Comparison of ENCODE assay signal across 22 cellular contexts in genomic region chr1:24427469-24427862, GRCh38. TPM values are rescaled to one million over a fixed set of nuclear protein-coding genes. Genes with fewer than 3 reads are reported as not detected.
A peak's percentile ranks its signal among the peaks of the same experiment; 100 is the strongest.
DNase-seq lines count a peak whose midpoint lies in the region; ATAC-seq lines count a peak whose summit lies in the region.
"Had no signal": no experiment of that assay in that cellular context is flagged by ENCODE, and none has a peak within 500 bp of the region (broad histone marks: within the 10 kb centered on the region; RNA-seq: fewer than 3 reads in every experiment).

No MANE protein-coding gene starts in this region.

- DNase-seq in NCI-H510A treated with DMSO at 0.1 percent for 48 hours (lab: John Stamatoyannopoulos, UW) (peak; percentile 8), NCI-H510A (lab: John Stamatoyannopoulos, UW) (no peak), NCI-H1417 treated with DMSO at 0.1 percent for 48 hours (lab: John Stamatoyannopoulos, UW) (peak; percentile 60), NCI-H345 treated with DMSO at 0.1 percent for 48 hours (lab: John Stamatoyannopoulos, UW; ENCODE audit: unreplicated experiment) (peak; percentile 10), left ventricle myocardium superior (no peak), AG20443 (ENCODE audit: low spot score) (no peak)
- DNase-seq: 8988T; activated CD4-positive, alpha-beta T cell treated with anti-CD3 and anti-CD28 coated beads, Interleukin-2, amount 50 U/mL, for 1 hour; activated CD8-positive, alpha-beta memory T cell treated with anti-CD3 and anti-CD28 coated beads, Interleukin-2, amount 50 U/mL, for 4 hours; activated naive CD8-positive, alpha-beta T cell treated with anti-CD3 and anti-CD28 coated beads, Interleukin-2, amount 10 ng/mL, durations not matched to agents 7 days and 5 days; AML-193; CD4-positive, alpha-beta memory T cell; DMS153; GM23248; mesenchymal stem cell; naive B cell; NCI-H2171; nucleus accumbens; T-helper 9 cell; WERI-Rb-1 had no signal

- ATAC-seq in left ventricle myocardium superior (peak; percentile 89), GM21723 (IDR thresholded peaks at IDR 0.05; ENCODE audit: unreplicated experiment) (no peak), GM21717 (IDR thresholded peaks at IDR 0.05; ENCODE audit: unreplicated experiment) (no peak)

- intact Hi-C loops in left ventricle myocardium superior (cut with micrococcal nuclease), result no loop called here

RNA-seq across cellular contexts. Expression of gene NIPAL3, which starts 11.9 kb away (rescaled TPM):
- 34.6 TPM for total RNA-seq in left ventricle myocardium superior

RNA-seq across cellular contexts. Expression of gene STPG1, which starts 13.9 kb away (rescaled TPM):
- 4.9 TPM for total RNA-seq in left ventricle myocardium superior

Comparison
In these comparisons a context has a peak if more than half of its experiments do, and no peak if none do; other contexts are left out.
1. DNase-seq: peak in NCI-H510A treated with DMSO at 0.1 percent for 48 hours (single experiment), NCI-H1417 treated with DMSO at 0.1 percent for 48 hours (single experiment) and NCI-H345 treated with DMSO at 0.1 percent for 48 hours (single experiment); none in NCI-H510A (single experiment), left ventricle myocardium superior (single experiment) and AG20443 (single experiment).